In genomic region chr1:218778257-218778656, GRCh38 we compare ENCODE assay signal across 17 cellular contexts.
DNase-seq lines count a peak whose midpoint lies in the region; ATAC-seq and TF ChIP-seq lines count a peak whose summit lies in the region.
"Had no signal": no experiment of that assay in that cellular context is flagged by ENCODE, and none has a peak within 500 bp of the region (broad histone marks: within the 10 kb centered on the region; RNA-seq: fewer than 3 reads in every experiment).

No MANE protein-coding gene starts in this region.

- ATAC-seq in SK-N-SH treated with all-trans-retinoic acid at 6 μM for 48 hours (no peak; the same call in 2 of the 3 replicates), natural killer cell (no peak)
- ATAC-seq: GM12878, GM23338 had no signal

- peaks cover 7 to 8% of the 10 kb centered on the region in 2 experiments; a peak in 3 of 4 replicates for H3K4me1 ChIP-seq in SK-N-SH (ENCODE audit: control insufficient read depth in 1 of 2, insufficient read depth in 2 of 2, low read depth in 1 of 2, low read length in 1 of 2)
- H3K4me1 ChIP-seq: BLaER1, Caco-2 had no signal

- no peaks in the 10 kb centered on the region for H4K20me1 ChIP-seq in SK-N-SH (ENCODE audit: insufficient read depth)
- H4K20me1 ChIP-seq: BLaER1 had no signal

- no peaks in the 10 kb centered on the region for H3K36me3 Mint-ChIP-seq in natural killer cell
- H3K36me3 Mint-ChIP-seq: CD8-positive, alpha-beta memory T cell had no signal

- H3K9ac ChIP-seq in SK-N-SH: no peak overlapping the region
- H3K9ac ChIP-seq: BLaER1 had no signal

- H3K9me3 ChIP-seq in SK-N-SH: no peaks in the 10 kb centered on the region
- no peaks in the 10 kb centered on the region for H3K9me3 ChIP-seq in MG63
- H3K9me3 ChIP-seq: BLaER1, Caco-2 had no signal

- H3K4me3 ChIP-seq in SK-N-SH (ENCODE audit: low read depth in 2 of 2, low read length in 1 of 2) (no peak overlapping the region), fibroblast of mammary gland (ENCODE audit: control insufficient read depth, low read depth, low read length) (no peak overlapping the region), MG63 (no peak overlapping the region)
- H3K4me3 ChIP-seq: BLaER1, GM12878, GM23338 had no signal

- no peak for TF ChIP-seq RAD21 in SK-N-SH (IDR thresholded peaks at IDR 0.05; ENCODE audit: low read length)

- intact Hi-C loops in natural killer cell (cut with micrococcal nuclease): no loop called here

- no peaks in the 10 kb centered on the region for H3K36me3 ChIP-seq in SK-N-SH (replicated peaks in 1 of 2; ENCODE audit: control insufficient read depth in 1 of 2, insufficient read depth in 2 of 2, low read length in 1 of 2)
- no peaks in the 10 kb centered on the region for H3K36me3 ChIP-seq in MG63
- H3K36me3 ChIP-seq: BLaER1 had no signal

- H3K9me2 ChIP-seq in SK-N-SH: no peaks in the 10 kb centered on the region

- H2AFZ ChIP-seq in SK-N-SH (ENCODE audit: low read depth): no peak overlapping the region
- H2AFZ ChIP-seq: GM23338 had no signal

- POLR2A ChIA-PET in SK-N-SH (lab: Yijun Ruan, JAX): no interaction called here

- 0% methylated on average over 1 of the region's 1 CpG for WGBS in SK-N-SH (ENCODE audit: low lambda C conversion rate)

- no peak overlapping the region for H3K4me3 Mint-ChIP-seq in natural killer cell
- H3K4me3 Mint-ChIP-seq: CD8-positive, alpha-beta memory T cell; GM23338; H9 had no signal

- no peak for TF ChIP-seq CTCF in SK-N-SH (IDR thresholded peaks at IDR 0.05)
- no peak for TF ChIP-seq CTCF in fibroblast of mammary gland (conservative IDR thresholded peaks at IDR 0.05; ENCODE audit: control insufficient read depth, insufficient read depth, low read depth, low read length)
- TF ChIP-seq CTCF in natural killer cell (IDR thresholded peaks at IDR 0.05): no peak

- no peaks in the 10 kb centered on the region for H3K79me2 ChIP-seq in SK-N-SH (ENCODE audit: insufficient read depth)

- no peaks in the 10 kb centered on the region for H3K4me1 Mint-ChIP-seq in natural killer cell
- H3K4me1 Mint-ChIP-seq: CD8-positive, alpha-beta memory T cell had no signal

- H3K4me2 ChIP-seq in SK-N-SH: peak overlapping the region; percentile 29
- H3K4me2 ChIP-seq: BLaER1, GM23338 had no signal

- no peaks in the 10 kb centered on the region for H3K27me3 ChIP-seq in SK-N-SH (ENCODE audit: insufficient read depth)
- no peaks in the 10 kb centered on the region for H3K27me3 ChIP-seq in MG63
- H3K27me3 ChIP-seq: BLaER1 had no signal

- H3K9me3 Mint-ChIP-seq in natural killer cell: peaks cover 7 to 8% of the 10 kb centered on the region in 2 donors
- H3K9me3 Mint-ChIP-seq: GM23338, H9 had no signal

- CTCF ChIA-PET in SK-N-SH (lab: Yijun Ruan, JAX): interaction anchor here (1.3 kb wide), 1 partner anchor 9 kb away, joined by 3 read pairs; no protein-coding TSS in a partner anchor

- no peaks in the 10 kb centered on the region for H3K27me3 Mint-ChIP-seq in natural killer cell (ENCODE audit: low read depth in 2 of 2)
- H3K27me3 Mint-ChIP-seq: CD8-positive, alpha-beta memory T cell had no signal

- H3K27ac ChIP-seq in SK-N-SH (ENCODE audit: low read depth in 2 of 2, low read length in 1 of 2): peak overlapping the region; percentile 40 to 56; a peak in 2 of 4 replicates
- H3K27ac ChIP-seq: 22Rv1, BLaER1 had no signal

- DNase-seq in SK-N-SH (no peak), M059J (ENCODE audit: low read depth) (peak; percentile 58), fibroblast of mammary gland (ENCODE audit: low read depth) (peak; percentile 7), nucleus accumbens (lab: John Stamatoyannopoulos, UW) (no peak), natural killer cell (no peak), MG63 (no peak)
- DNase-seq in activated naive CD4-positive, alpha-beta T cell treated with anti-CD3 and anti-CD28 coated beads, Interleukin-2, amount 50 U/mL, for 16 hours: no peak
- DNase-seq: AML-193; Caco-2; CD8-positive, alpha-beta memory T cell; DND-41; H9 had no signal

- peaks cover 15% of the 10 kb centered on the region for H3F3A ChIP-seq in SK-N-SH (replicated peaks; ENCODE audit: insufficient read depth)

- no peak overlapping the region for H3K27ac Mint-ChIP-seq in natural killer cell
- H3K27ac Mint-ChIP-seq: CD8-positive, alpha-beta memory T cell; GM23338; H9 had no signal

- TF ChIP-seq EP300 in SK-N-SH (IDR thresholded peaks at IDR 0.05; ENCODE audit: borderline replicate concordance in 1 of 2, low read depth in 1 of 2, low read length in 1 of 2): peak in 1 of 2 experiments; percentile 47; a peak in 2 of 4 replicates

TF ChIP-seq in SK-N-SH, 30 proteins besides CTCF, POLR2A, EP300 and RAD21 (continues in another document):
- TF ChIP-seq NRF1 (IDR thresholded peaks at IDR 0.05; ENCODE audit: low read depth, low read length): no peak
- no peak for TF ChIP-seq FOXJ3 (CRISPR knock-in tag; IDR thresholded peaks at IDR 0.05)
- peak; percentile 42; the same call in 1 of the 2 replicates for TF ChIP-seq TCF12 (IDR thresholded peaks at IDR 0.05)
- TF ChIP-seq FOSL2 (IDR thresholded peaks at IDR 0.05; ENCODE audit: borderline replicate concordance, low read depth): peak; percentile 54; the same call in 1 of the 2 replicates
- TF ChIP-seq RXRA (IDR thresholded peaks at IDR 0.05; ENCODE audit: borderline replicate concordance, low read depth): no peak
- no peak for TF ChIP-seq RCOR1 (IDR thresholded peaks at IDR 0.05; ENCODE audit: low read length)
- TF ChIP-seq GATA2 (CRISPR knock-in tag; IDR thresholded peaks at IDR 0.05): no peak
- TF ChIP-seq USF2 (IDR thresholded peaks at IDR 0.05; ENCODE audit: borderline replicate concordance, low read depth, low read length): no peak
- TF ChIP-seq, protein P1, sequence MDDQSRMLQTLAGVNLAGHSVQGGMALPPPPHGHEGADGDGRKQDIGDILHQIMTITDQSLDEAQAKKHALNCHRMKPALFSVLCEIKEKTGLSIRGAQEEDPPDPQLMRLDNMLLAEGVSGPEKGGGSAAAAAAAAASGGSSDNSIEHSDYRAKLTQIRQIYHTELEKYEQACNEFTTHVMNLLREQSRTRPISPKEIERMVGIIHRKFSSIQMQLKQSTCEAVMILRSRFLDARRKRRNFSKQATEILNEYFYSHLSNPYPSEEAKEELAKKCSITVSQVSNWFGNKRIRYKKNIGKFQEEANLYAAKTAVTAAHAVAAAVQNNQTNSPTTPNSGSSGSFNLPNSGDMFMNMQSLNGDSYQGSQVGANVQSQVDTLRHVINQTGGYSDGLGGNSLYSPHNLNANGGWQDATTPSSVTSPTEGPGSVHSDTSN (IDR thresholded peaks at IDR 0.05): no peak; the same call in 1 of the 2 replicates
- no peak for TF ChIP-seq SIN3A (IDR thresholded peaks at IDR 0.05; ENCODE audit: borderline replicate concordance, low read depth, low read length)
- TF ChIP-seq EZH2phosphoT487 (IDR thresholded peaks at IDR 0.05; ENCODE audit: borderline replicate concordance, low read depth): no peak
- no peak for TF ChIP-seq POLR2AphosphoS5 (IDR thresholded peaks at IDR 0.05; ENCODE audit: low read depth, low read length)
- peak; percentile 55; the same call in 1 of the 2 replicates for TF ChIP-seq JUND (IDR thresholded peaks at IDR 0.05)

TF ChIP-seq in SK-N-SH treated with all-trans-retinoic acid at 6 μM for 48 hours, 23 proteins besides CTCF, POLR2A, EP300 and RAD21:
- TF ChIP-seq, protein P2, sequence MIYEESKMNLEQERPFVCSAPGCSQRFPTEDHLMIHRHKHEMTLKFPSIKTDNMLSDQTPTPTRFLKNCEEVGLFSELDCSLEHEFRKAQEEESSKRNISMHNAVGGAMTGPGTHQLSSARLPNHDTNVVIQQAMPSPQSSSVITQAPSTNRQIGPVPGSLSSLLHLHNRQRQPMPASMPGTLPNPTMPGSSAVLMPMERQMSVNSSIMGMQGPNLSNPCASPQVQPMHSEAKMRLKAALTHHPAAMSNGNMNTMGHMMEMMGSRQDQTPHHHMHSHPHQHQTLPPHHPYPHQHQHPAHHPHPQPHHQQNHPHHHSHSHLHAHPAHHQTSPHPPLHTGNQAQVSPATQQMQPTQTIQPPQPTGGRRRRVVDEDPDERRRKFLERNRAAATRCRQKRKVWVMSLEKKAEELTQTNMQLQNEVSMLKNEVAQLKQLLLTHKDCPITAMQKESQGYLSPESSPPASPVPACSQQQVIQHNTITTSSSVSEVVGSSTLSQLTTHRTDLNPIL (CRISPR knock-in tag; IDR thresholded peaks at IDR 0.05; ENCODE audit: low read depth): no peak
- no peak for TF ChIP-seq SNAI2 (CRISPR knock-in tag; IDR thresholded peaks at IDR 0.05)
- TF ChIP-seq ZC3H10 (CRISPR knock-in tag; IDR thresholded peaks at IDR 0.05): no peak
- no peak for TF ChIP-seq ISL1 (CRISPR knock-in tag; IDR thresholded peaks at IDR 0.05)

Comparison
In these comparisons a context has a peak if more than half of its experiments do, and no peak if none do; other contexts are left out.
1. DNase-seq: peak in M059J (single experiment) and fibroblast of mammary gland (single experiment); none in SK-N-SH (single experiment), nucleus accumbens (0 of 56), activated naive CD4-positive, alpha-beta T cell treated with anti-CD3 and anti-CD28 coated beads, Interleukin-2, amount 50 U/mL, for 16 hours (single experiment), natural killer cell (single experiment) and MG63 (single experiment).